In the genomic region with DNA sequence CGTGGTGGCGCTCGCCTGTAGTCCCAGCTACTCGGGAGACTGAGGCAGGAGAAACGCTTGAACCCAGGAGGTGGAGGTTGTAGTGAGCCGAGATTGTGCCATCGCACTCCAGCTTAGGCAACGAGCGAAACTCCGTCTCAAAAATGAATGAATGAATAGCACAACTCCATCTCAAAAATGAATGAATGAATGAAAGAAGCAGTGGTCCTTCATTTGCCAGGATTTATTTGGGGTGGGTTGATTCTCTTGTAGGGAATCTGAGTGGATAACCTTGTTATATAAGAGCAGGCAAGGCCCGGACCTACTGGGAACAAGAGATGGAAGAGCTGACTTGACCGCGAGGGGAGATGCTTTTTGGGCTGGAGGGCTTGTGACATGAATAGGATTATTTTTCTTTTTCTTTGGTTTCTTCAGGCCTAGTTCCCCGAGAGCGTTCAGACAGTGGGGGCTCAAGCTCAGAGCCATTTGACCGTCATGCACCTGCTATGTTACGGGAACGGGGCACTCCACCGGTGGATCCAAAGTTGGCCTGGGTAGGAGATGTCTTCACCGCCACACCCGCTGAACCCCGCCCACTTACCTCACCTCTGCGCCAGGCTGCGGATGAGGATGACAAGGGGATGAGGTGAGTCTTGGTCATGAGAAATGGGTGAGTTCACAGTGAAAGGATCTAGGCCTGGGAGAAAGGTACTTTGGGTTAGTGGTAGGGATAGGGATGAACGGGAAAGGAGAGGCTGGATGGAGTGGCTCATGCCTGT, we compare ENCODE assay signal across 2 cellular contexts.
A peak's percentile ranks its signal among the peaks of the same experiment; 100 is the strongest.
TF ChIP-seq lines count a peak whose summit lies in the region.

No MANE protein-coding gene starts in this region.

TF ChIP-seq in HepG2, 621 proteins besides CTCF, POLR2A, EP300 and RAD21 (continues in another document):
- TF ChIP-seq POLR2G (IDR thresholded peaks at IDR 0.05; ENCODE audit: low read depth, low read length) (peak; percentile 53; the same call in 1 of the 2 replicates), DR1 (CRISPR knock-in tag; IDR thresholded peaks at IDR 0.05) (no peak), SP4 (CRISPR knock-in tag; IDR thresholded peaks at IDR 0.05) (0 out of 2 replicates have a peak, but pooled peaks have one; percentile 36), AGO2 (optimal IDR thresholded peaks at IDR 0.05; ENCODE audit: low read depth, low read length) (peak; percentile 18), ZNF572 (CRISPR knock-in tag; IDR thresholded peaks at IDR 0.05) (no peak), ZNF317 (CRISPR knock-in tag; IDR thresholded peaks at IDR 0.05) (no peak), ZNF251 (CRISPR knock-in tag; IDR thresholded peaks at IDR 0.05) (no peak), SSRP1 (CRISPR knock-in tag; IDR thresholded peaks at IDR 0.05) (0 out of 2 replicates have a peak, but pooled peaks have one; percentile 49), RBFOX2 (IDR thresholded peaks at IDR 0.05; ENCODE audit: low read depth, low read length) (peak; percentile 54), TSC22D2 (CRISPR knock-in tag; IDR thresholded peaks at IDR 0.05; ENCODE audit: borderline replicate concordance) (no peak)
- TF ChIP-seq, protein P1, sequence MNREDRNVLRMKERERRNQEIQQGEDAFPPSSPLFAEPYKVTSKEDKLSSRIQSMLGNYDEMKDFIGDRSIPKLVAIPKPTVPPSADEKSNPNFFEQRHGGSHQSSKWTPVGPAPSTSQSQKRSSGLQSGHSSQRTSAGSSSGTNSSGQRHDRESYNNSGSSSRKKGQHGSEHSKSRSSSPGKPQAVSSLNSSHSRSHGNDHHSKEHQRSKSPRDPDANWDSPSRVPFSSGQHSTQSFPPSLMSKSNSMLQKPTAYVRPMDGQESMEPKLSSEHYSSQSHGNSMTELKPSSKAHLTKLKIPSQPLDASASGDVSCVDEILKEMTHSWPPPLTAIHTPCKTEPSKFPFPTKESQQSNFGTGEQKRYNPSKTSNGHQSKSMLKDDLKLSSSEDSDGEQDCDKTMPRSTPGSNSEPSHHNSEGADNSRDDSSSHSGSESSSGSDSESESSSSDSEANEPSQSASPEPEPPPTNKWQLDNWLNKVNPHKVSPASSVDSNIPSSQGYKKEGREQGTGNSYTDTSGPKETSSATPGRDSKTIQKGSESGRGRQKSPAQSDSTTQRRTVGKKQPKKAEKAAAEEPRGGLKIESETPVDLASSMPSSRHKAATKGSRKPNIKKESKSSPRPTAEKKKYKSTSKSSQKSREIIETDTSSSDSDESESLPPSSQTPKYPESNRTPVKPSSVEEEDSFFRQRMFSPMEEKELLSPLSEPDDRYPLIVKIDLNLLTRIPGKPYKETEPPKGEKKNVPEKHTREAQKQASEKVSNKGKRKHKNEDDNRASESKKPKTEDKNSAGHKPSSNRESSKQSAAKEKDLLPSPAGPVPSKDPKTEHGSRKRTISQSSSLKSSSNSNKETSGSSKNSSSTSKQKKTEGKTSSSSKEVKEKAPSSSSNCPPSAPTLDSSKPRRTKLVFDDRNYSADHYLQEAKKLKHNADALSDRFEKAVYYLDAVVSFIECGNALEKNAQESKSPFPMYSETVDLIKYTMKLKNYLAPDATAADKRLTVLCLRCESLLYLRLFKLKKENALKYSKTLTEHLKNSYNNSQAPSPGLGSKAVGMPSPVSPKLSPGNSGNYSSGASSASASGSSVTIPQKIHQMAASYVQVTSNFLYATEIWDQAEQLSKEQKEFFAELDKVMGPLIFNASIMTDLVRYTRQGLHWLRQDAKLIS (CRISPR knock-in tag; IDR thresholded peaks at IDR 0.05): no peak
- TF ChIP-seq, protein P2, sequence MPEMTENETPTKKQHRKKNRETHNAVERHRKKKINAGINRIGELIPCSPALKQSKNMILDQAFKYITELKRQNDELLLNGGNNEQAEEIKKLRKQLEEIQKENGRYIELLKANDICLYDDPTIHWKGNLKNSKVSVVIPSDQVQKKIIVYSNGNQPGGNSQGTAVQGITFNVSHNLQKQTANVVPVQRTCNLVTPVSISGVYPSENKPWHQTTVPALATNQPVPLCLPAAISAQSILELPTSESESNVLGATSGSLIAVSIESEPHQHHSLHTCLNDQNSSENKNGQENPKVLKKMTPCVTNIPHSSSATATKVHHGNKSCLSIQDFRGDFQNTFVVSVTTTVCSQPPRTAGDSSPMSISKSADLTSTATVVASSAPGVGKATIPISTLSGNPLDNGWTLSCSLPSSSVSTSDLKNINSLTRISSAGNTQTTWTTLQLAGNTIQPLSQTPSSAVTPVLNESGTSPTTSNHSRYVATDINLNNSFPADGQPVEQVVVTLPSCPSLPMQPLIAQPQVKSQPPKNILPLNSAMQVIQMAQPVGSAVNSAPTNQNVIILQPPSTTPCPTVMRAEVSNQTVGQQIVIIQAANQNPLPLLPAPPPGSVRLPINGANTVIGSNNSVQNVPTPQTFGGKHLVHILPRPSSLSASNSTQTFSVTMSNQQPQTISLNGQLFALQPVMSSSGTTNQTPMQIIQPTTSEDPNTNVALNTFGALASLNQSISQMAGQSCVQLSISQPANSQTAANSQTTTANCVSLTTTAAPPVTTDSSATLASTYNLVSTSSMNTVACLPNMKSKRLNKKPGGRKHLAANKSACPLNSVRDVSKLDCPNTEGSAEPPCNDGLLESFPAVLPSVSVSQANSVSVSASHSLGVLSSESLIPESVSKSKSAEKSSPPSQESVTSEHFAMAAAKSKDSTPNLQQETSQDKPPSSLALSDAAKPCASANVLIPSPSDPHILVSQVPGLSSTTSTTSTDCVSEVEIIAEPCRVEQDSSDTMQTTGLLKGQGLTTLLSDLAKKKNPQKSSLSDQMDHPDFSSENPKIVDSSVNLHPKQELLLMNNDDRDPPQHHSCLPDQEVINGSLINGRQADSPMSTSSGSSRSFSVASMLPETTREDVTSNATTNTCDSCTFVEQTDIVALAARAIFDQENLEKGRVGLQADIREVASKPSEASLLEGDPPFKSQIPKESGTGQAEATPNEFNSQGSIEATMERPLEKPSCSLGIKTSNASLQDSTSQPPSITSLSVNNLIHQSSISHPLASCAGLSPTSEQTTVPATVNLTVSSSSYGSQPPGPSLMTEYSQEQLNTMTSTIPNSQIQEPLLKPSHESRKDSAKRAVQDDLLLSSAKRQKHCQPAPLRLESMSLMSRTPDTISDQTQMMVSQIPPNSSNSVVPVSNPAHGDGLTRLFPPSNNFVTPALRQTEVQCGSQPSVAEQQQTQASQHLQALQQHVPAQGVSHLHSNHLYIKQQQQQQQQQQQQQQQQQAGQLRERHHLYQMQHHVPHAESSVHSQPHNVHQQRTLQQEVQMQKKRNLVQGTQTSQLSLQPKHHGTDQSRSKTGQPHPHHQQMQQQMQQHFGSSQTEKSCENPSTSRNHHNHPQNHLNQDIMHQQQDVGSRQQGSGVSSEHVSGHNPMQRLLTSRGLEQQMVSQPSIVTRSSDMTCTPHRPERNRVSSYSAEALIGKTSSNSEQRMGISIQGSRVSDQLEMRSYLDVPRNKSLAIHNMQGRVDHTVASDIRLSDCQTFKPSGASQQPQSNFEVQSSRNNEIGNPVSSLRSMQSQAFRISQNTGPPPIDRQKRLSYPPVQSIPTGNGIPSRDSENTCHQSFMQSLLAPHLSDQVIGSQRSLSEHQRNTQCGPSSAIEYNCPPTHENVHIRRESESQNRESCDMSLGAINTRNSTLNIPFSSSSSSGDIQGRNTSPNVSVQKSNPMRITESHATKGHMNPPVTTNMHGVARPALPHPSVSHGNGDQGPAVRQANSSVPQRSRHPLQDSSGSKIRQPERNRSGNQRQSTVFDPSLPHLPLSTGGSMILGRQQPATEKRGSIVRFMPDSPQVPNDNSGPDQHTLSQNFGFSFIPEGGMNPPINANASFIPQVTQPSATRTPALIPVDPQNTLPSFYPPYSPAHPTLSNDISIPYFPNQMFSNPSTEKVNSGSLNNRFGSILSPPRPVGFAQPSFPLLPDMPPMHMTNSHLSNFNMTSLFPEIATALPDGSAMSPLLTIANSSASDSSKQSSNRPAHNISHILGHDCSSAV (CRISPR knock-in tag; IDR thresholded peaks at IDR 0.05; ENCODE audit: borderline replicate concordance): no peak

TF ChIP-seq in WTC11, 78 proteins besides CTCF, POLR2A, EP300 and RAD21:
- TF ChIP-seq GRHL2 (CRISPR knock-in tag; IDR thresholded peaks at IDR 0.05; ENCODE audit: insufficient replicate concordance, severe bottlenecking) (no peak), SMAD4 (CRISPR knock-in tag; IDR thresholded peaks at IDR 0.05) (no peak), ZNF396 (CRISPR knock-in tag; IDR thresholded peaks at IDR 0.05; ENCODE audit: borderline replicate concordance) (no peak), CREM (CRISPR knock-in tag; IDR thresholded peaks at IDR 0.05) (no peak), NR1H2 (CRISPR knock-in tag; IDR thresholded peaks at IDR 0.05) (no peak), ZNF671 (CRISPR knock-in tag; IDR thresholded peaks at IDR 0.05) (no peak), NFYB (CRISPR knock-in tag; conservative IDR thresholded peaks at IDR 0.05; ENCODE audit: low read depth) (no peak), FOXJ3 (CRISPR knock-in tag; IDR thresholded peaks at IDR 0.05; ENCODE audit: borderline replicate concordance) (no peak), MYBL2 (CRISPR knock-in tag; IDR thresholded peaks at IDR 0.05) (no peak), NFATC4 (CRISPR knock-in tag; IDR thresholded peaks at IDR 0.05) (no peak)
- TF ChIP-seq, protein P3, sequence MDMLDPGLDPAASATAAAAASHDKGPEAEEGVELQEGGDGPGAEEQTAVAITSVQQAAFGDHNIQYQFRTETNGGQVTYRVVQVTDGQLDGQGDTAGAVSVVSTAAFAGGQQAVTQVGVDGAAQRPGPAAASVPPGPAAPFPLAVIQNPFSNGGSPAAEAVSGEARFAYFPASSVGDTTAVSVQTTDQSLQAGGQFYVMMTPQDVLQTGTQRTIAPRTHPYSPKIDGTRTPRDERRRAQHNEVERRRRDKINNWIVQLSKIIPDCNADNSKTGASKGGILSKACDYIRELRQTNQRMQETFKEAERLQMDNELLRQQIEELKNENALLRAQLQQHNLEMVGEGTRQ (CRISPR knock-in tag; IDR thresholded peaks at IDR 0.05): no peak
- TF ChIP-seq, protein P4, sequence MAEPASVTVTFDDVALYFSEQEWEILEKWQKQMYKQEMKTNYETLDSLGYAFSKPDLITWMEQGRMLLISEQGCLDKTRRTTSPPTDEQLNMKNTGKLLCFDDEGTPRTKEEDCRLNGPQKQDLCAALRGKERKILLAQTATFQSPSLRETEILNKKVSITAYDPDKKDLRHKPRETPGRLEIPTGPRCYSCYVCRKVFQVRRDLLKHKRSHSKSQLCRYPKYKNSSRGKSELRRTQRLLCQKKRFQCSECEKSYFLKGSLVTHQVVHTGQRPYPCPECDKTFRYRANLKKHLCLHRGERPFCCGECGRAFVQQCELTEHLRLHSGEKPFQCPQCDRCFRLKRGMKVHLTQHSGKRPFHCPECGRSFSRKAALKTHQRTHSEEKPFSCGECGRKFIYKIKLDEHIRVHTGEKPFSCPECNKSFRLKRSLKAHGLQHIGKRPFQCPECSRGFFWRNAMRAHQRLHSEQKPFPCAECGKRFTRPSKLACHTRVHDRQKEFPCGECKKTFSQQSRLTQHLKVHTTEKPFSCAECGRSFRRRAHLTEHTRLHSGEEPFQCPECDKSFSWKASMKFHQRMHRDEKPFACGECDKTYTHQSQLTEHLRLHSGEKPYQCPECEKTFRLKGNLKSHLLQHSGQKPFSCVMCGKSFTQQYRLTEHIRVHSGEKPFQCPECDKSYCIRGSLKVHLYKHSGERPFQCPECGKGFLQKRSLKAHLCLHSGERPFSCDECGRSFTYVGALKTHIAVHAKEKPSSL (CRISPR knock-in tag; conservative IDR thresholded peaks at IDR 0.05): no peak
- TF ChIP-seq, protein P5, sequence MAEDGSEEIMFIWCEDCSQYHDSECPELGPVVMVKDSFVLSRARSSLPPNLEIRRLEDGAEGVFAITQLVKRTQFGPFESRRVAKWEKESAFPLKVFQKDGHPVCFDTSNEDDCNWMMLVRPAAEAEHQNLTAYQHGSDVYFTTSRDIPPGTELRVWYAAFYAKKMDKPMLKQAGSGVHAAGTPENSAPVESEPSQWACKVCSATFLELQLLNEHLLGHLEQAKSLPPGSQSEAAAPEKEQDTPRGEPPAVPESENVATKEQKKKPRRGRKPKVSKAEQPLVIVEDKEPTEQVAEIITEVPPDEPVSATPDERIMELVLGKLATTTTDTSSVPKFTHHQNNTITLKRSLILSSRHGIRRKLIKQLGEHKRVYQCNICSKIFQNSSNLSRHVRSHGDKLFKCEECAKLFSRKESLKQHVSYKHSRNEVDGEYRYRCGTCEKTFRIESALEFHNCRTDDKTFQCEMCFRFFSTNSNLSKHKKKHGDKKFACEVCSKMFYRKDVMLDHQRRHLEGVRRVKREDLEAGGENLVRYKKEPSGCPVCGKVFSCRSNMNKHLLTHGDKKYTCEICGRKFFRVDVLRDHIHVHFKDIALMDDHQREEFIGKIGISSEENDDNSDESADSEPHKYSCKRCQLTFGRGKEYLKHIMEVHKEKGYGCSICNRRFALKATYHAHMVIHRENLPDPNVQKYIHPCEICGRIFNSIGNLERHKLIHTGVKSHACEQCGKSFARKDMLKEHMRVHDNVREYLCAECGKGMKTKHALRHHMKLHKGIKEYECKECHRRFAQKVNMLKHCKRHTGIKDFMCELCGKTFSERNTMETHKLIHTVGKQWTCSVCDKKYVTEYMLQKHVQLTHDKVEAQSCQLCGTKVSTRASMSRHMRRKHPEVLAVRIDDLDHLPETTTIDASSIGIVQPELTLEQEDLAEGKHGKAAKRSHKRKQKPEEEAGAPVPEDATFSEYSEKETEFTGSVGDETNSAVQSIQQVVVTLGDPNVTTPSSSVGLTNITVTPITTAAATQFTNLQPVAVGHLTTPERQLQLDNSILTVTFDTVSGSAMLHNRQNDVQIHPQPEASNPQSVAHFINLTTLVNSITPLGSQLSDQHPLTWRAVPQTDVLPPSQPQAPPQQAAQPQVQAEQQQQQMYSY (CRISPR knock-in tag; IDR thresholded peaks at IDR 0.05): no peak
- TF ChIP-seq, protein P6, sequence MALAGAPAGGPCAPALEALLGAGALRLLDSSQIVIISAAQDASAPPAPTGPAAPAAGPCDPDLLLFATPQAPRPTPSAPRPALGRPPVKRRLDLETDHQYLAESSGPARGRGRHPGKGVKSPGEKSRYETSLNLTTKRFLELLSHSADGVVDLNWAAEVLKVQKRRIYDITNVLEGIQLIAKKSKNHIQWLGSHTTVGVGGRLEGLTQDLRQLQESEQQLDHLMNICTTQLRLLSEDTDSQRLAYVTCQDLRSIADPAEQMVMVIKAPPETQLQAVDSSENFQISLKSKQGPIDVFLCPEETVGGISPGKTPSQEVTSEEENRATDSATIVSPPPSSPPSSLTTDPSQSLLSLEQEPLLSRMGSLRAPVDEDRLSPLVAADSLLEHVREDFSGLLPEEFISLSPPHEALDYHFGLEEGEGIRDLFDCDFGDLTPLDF (CRISPR knock-in tag; IDR thresholded peaks at IDR 0.05): no peak
